1 cellular context compared by ENCODE assay signal in the genomic region with DNA sequence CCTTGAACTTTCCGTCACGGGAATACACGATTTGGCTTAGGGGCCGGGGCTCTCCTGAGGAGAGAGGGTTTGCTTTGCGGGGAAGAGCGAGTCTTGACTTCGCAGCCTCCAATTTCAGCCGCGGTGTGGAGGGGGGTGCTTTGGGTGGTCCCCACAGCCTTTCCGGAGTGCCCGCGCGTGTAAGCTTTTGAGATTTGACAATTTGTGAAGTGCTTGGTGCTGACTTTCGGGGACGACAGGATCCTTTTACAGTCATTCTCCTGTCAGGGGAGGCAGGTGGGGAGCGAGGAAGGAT.
TF ChIP-seq lines count a peak whose summit lies in the region.

No MANE protein-coding gene starts in this region.

TF ChIP-seq in HEK293, 187 proteins besides CTCF, POLR2A, EP300 and RAD21 (continued from another document):
- TF ChIP-seq ZNF280C (tag by site-specific recombination; IDR thresholded peaks at IDR 0.05): no peak
- TF ChIP-seq ZNF776 (tag by site-specific recombination; IDR thresholded peaks at IDR 0.05; ENCODE audit: borderline replicate concordance): no peak
- no peak for TF ChIP-seq ZNF138 (tag by site-specific recombination; IDR thresholded peaks at IDR 0.05; ENCODE audit: borderline replicate concordance)
- TF ChIP-seq HOXD13 (CRISPR knock-in tag; IDR thresholded peaks at IDR 0.05; ENCODE audit: borderline replicate concordance): no peak
- 0 out of 2 replicates have a peak, but pooled peaks have one; percentile 37 for TF ChIP-seq BCL11B (tag by site-specific recombination; IDR thresholded peaks at IDR 0.05; ENCODE audit: low read depth)
- TF ChIP-seq, protein P1, sequence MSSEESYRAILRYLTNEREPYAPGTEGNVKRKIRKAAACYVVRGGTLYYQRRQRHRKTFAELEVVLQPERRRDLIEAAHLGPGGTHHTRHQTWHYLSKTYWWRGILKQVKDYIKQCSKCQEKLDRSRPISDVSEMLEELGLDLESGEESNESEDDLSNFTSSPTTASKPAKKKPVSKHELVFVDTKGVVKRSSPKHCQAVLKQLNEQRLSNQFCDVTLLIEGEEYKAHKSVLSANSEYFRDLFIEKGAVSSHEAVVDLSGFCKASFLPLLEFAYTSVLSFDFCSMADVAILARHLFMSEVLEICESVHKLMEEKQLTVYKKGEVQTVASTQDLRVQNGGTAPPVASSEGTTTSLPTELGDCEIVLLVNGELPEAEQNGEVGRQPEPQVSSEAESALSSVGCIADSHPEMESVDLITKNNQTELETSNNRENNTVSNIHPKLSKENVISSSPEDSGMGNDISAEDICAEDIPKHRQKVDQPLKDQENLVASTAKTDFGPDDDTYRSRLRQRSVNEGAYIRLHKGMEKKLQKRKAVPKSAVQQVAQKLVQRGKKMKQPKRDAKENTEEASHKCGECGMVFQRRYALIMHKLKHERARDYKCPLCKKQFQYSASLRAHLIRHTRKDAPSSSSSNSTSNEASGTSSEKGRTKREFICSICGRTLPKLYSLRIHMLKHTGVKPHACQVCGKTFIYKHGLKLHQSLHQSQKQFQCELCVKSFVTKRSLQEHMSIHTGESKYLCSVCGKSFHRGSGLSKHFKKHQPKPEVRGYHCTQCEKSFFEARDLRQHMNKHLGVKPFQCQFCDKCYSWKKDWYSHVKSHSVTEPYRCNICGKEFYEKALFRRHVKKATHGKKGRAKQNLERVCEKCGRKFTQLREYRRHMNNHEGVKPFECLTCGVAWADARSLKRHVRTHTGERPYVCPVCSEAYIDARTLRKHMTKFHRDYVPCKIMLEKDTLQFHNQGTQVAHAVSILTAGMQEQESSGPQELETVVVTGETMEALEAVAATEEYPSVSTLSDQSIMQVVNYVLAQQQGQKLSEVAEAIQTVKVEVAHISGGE (tag by site-specific recombination; conservative IDR thresholded peaks at IDR 0.05; ENCODE audit: low read depth): 0 out of 2 replicates have a peak, but pooled peaks have one; percentile 3
- no peak for TF ChIP-seq PRDM1 (tag by site-specific recombination; IDR thresholded peaks at IDR 0.05)
- TF ChIP-seq ZNF23 (tag by site-specific recombination; IDR thresholded peaks at IDR 0.05; ENCODE audit: borderline replicate concordance): no peak
- no peak for TF ChIP-seq ZNF248 (tag by site-specific recombination; IDR thresholded peaks at IDR 0.05)
- TF ChIP-seq ZNF658 (tag by site-specific recombination; IDR thresholded peaks at IDR 0.05): no peak
- no peak for TF ChIP-seq ZNF548 (tag by site-specific recombination; IDR thresholded peaks at IDR 0.05)
- no peak for TF ChIP-seq ZFP37 (tag by site-specific recombination; IDR thresholded peaks at IDR 0.05)
- TF ChIP-seq ZIC2 (tag by site-specific recombination; IDR thresholded peaks at IDR 0.05): peak; percentile 2; the same call in 1 of the 2 replicates
- TF ChIP-seq ZNF555 (tag by site-specific recombination; conservative IDR thresholded peaks at IDR 0.05): no peak
- no peak for TF ChIP-seq ZNF404 (tag by site-specific recombination; IDR thresholded peaks at IDR 0.05)
- TF ChIP-seq ZNF354C (tag by site-specific recombination; IDR thresholded peaks at IDR 0.05; ENCODE audit: borderline replicate concordance, low read depth): no peak
- TF ChIP-seq ZNF501 (tag by site-specific recombination; IDR thresholded peaks at IDR 0.05): no peak
- TF ChIP-seq, protein P2, sequence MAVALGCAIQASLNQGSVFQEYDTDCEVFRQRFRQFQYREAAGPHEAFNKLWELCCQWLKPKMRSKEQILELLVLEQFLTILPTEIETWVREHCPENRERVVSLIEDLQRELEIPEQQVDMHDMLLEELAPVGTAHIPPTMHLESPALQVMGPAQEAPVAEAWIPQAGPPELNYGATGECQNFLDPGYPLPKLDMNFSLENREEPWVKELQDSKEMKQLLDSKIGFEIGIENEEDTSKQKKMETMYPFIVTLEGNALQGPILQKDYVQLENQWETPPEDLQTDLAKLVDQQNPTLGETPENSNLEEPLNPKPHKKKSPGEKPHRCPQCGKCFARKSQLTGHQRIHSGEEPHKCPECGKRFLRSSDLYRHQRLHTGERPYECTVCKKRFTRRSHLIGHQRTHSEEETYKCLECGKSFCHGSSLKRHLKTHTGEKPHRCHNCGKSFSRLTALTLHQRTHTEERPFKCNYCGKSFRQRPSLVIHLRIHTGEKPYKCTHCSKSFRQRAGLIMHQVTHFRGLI (tag by site-specific recombination; IDR thresholded peaks at IDR 0.05): no peak
- TF ChIP-seq ZNF514 (tag by site-specific recombination; IDR thresholded peaks at IDR 0.05): no peak
- 0 out of 2 replicates have a peak, but pooled peaks have one; percentile 43 for TF ChIP-seq ZFP69B (tag by site-specific recombination; IDR thresholded peaks at IDR 0.05)
- TF ChIP-seq ZNF544 (tag by site-specific recombination; IDR thresholded peaks at IDR 0.05): no peak
- TF ChIP-seq, protein P3, sequence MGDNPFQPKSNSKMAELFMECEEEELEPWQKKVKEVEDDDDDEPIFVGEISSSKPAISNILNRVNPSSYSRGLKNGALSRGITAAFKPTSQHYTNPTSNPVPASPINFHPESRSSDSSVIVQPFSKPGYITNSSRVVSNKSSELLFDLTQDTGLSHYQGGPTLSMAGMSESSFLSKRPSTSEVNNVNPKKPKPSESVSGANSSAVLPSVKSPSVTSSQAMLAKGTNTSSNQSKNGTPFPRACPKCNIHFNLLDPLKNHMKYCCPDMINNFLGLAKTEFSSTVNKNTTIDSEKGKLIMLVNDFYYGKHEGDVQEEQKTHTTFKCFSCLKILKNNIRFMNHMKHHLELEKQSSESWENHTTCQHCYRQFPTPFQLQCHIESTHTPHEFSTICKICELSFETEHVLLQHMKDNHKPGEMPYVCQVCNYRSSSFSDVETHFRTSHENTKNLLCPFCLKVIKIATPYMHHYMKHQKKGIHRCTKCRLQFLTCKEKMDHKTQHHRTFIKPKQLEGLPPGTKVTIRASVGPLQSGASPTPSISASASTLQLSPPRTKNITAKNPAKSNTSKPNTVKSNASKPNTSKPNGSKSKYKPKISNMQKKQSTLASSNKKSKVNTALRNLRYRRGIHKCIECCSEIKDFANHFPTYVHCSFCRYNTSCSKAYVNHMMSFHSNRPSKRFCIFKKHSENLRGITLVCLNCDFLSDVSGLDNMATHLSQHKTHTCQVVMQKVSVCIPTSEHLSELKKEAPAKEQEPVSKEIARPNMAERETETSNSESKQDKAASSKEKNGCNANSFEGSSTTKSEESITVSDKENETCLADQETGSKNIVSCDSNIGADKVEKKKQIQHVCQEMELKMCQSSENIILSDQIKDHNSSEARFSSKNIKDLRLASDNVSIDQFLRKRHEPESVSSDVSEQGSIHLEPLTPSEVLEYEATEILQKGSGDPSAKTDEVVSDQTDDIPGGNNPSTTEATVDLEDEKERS (tag by site-specific recombination; IDR thresholded peaks at IDR 0.05): no peak
- no peak for TF ChIP-seq SALL2 (tag by site-specific recombination; IDR thresholded peaks at IDR 0.05; ENCODE audit: borderline replicate concordance)
